8 cellular contexts compared by ENCODE assay signal in genomic region chr6:18997375-18997826, GRCh38.
DNase-seq lines count a peak whose midpoint lies in the region; ATAC-seq and TF ChIP-seq lines count a peak whose summit lies in the region.

No MANE protein-coding gene starts in this region.

- H3K9me3 Mint-ChIP-seq in Calu3 (ENCODE audit: low read depth, unreplicated experiment) = no peaks in the 10 kb centered on the region

- TF ChIP-seq CTCF in Calu3 (IDR thresholded peaks at IDR 0.05; ENCODE audit: unreplicated experiment) = peak; percentile 33
- no peak for TF ChIP-seq CTCF in omental fat pad (IDR thresholded peaks at IDR 0.05)

- H3K27me3 Mint-ChIP-seq in Calu3 (ENCODE audit: unreplicated experiment) = peaks cover 17% of the 10 kb centered on the region

- ATAC-seq in GM19025 (IDR thresholded peaks at IDR 0.05; ENCODE audit: low read depth, unreplicated experiment) = peak; percentile 90
- ATAC-seq in HG03103 (IDR thresholded peaks at IDR 0.05; ENCODE audit: low read depth, unreplicated experiment) = peak; percentile 96
- ATAC-seq in omental fat pad (ENCODE audit: low FRiP score) = peak; percentile 62

- intact Hi-C loops in Calu3 (cut with micrococcal nuclease; ENCODE audit: unreplicated experiment) = loop anchor here (1.0 to 10.0 kb wide), 2 partner anchors 857 to 1059 kb away; no protein-coding TSS in a partner anchor

- no peaks in the 10 kb centered on the region for H3K4me1 Mint-ChIP-seq in Calu3 (ENCODE audit: low read depth, unreplicated experiment)

- H3K4me3 Mint-ChIP-seq in Calu3 (ENCODE audit: low read depth, unreplicated experiment) = no peak overlapping the region

- H3K27ac Mint-ChIP-seq in Calu3 (ENCODE audit: unreplicated experiment) = no peak overlapping the region

- no peak for DNase-seq in Calu3
- DNase-seq in NCI-H748 (lab: John Stamatoyannopoulos, UW; ENCODE audit: unreplicated experiment) = peak; percentile 93
- DNase-seq in dermis microvascular lymphatic vessel endothelial cell (ENCODE audit: low read depth in 2 of 2) = peak; percentile 10 to 15
- no peak for DNase-seq in omental fat pad (ENCODE audit: low spot score)
- no peak for DNase-seq in GM19238 (ENCODE audit: insufficient read length, low spot score)
- no peak for DNase-seq in anterior cingulate cortex (lab: John Stamatoyannopoulos, UW)

- CTCF ChIA-PET in Calu3 (lab: Charles Lee) = no interaction called here

- H3K36me3 Mint-ChIP-seq in Calu3 (ENCODE audit: insufficient read depth, unreplicated experiment) = no peaks in the 10 kb centered on the region

- BruUV-seq in Calu3 (replicated peaks; lab: Mats Ljungman, UMichigan) = no TSS peak

Comparison
In these comparisons a context has a peak if more than half of its experiments do, and no peak if none do; other contexts are left out.
1. DNase-seq: peak in NCI-H748 (single experiment) and dermis microvascular lymphatic vessel endothelial cell (2 of 2); none in Calu3 (single experiment), omental fat pad (single experiment), GM19238 (single experiment) and anterior cingulate cortex (0 of 58).
2. Peak in every context shown above with its lines, with median percentiles within 50 percentile points of each other: ATAC-seq.